ENCODE assay signal across 10 cellular contexts in the genomic region with DNA sequence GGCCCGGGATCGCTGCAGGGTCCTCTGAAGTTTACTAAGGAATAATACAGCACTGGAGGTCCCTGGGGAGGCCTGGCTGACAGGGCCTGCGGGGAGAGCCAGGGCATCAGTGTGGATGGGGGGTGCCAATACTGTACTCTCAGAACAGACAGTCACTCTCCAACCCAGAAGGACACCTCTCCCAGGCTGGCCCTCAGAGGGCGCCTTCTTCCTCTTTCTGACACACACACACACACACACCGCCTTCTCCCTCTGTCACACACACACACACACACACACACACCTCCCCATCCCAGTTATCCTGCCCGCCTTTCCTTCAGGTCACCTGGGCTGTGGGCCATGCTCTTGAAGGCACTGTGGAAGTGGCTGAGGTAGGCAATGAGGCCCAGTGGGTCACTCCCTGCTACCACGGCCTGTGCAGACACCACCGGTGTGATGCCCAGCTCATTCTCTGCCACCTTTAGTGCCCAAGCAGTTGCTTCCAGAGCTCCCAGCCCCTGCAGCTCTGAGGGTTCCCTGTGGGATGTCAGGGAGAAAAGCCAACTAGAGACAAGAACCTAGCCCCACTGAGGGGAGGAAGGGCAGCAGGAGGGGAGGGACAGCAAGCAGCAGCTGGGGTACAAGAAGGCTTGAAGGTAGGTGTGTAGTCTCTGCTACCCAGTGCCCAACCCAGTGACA. TPM values are rescaled to one million over a fixed set of nuclear protein-coding genes. Genes with fewer than 3 reads are reported as not detected.
DNase-seq lines count a peak whose midpoint lies in the region; ATAC-seq and TF ChIP-seq lines count a peak whose summit lies in the region.
"Had no signal": no experiment of that assay in that cellular context is flagged by ENCODE, and none has a peak within 500 bp of the region (broad histone marks: within the 10 kb centered on the region; RNA-seq: fewer than 3 reads in every experiment).

No MANE protein-coding gene starts in this region.

- no peak for DNase-seq in activated CD4-positive, alpha-beta T cell treated with anti-CD3 and anti-CD28 coated beads, Interleukin-2, amount 10 ng/mL, durations not matched to agents 24 days and 14 days
- DNase-seq in activated CD4-positive, alpha-beta T cell treated with anti-CD3 and anti-CD28 coated beads, Interleukin-2, amount 50 U/mL, for 48 hours = no peak
- DNase-seq in NCI-H69 (lab: John Stamatoyannopoulos, UW) (peak; percentile 17), osteoblast (ENCODE audit: insufficient read length, low spot score, missing footprints) (peak; percentile 48), smooth muscle cell (lab: John Stamatoyannopoulos, UW; ENCODE audit: unreplicated experiment) (no peak), NCI-H1092 treated with DMSO at 0.1 percent for 48 hours (lab: John Stamatoyannopoulos, UW) (no peak)
- no peak for DNase-seq in central memory CD8-positive, alpha-beta T cell (ENCODE audit: low spot score in 2 of 2)
- DNase-seq: psoas muscle had no signal

- no peak for ATAC-seq in central memory CD8-positive, alpha-beta T cell (replicated peaks; ENCODE audit: extremely low read depth, poor library complexity, severe bottlenecking)
- no peak for ATAC-seq in HG03439 (IDR thresholded peaks at IDR 0.05; ENCODE audit: unreplicated experiment)

- WGBS in smooth muscle cell (ENCODE audit: low lambda C conversion rate) = 89% methylated on average over 8 of the region's 8 CpGs

- H4K20me1 ChIP-seq in osteoblast (ENCODE audit: insufficient read depth, low read length) = no peaks in the 10 kb centered on the region
- H4K20me1 ChIP-seq in smooth muscle cell (ENCODE audit: low read depth) = no peaks in the 10 kb centered on the region

- no peaks in the 10 kb centered on the region for H3K9me3 Mint-ChIP-seq in activated CD4-positive, alpha-beta T cell treated with anti-CD3 and anti-CD28 coated beads, Interleukin-2, amount 10 ng/mL, durations not matched to agents 24 days and 14 days
- no peaks in the 10 kb centered on the region for H3K9me3 Mint-ChIP-seq in central memory CD8-positive, alpha-beta T cell

- H3K27ac ChIP-seq in osteoblast (ENCODE audit: low read depth, low read length) (no peak overlapping the region), smooth muscle cell (ENCODE audit: low read depth) (no peak overlapping the region)
- H3K27ac ChIP-seq: ascending aorta, psoas muscle had no signal

- H3K27me3 Mint-ChIP-seq in activated CD4-positive, alpha-beta T cell treated with anti-CD3 and anti-CD28 coated beads, Interleukin-2, amount 10 ng/mL, durations not matched to agents 24 days and 14 days = no peaks in the 10 kb centered on the region
- H3K27me3 Mint-ChIP-seq in central memory CD8-positive, alpha-beta T cell = no peaks in the 10 kb centered on the region

- H3K9me3 ChIP-seq in osteoblast (ENCODE audit: low read depth, low read length) (no peaks in the 10 kb centered on the region), smooth muscle cell (replicated peaks; ENCODE audit: low read depth) (no peaks in the 10 kb centered on the region)
- H3K9me3 ChIP-seq: ascending aorta, psoas muscle had no signal

- H3K27me3 ChIP-seq in osteoblast (ENCODE audit: insufficient read depth, low read length) (no peaks in the 10 kb centered on the region), smooth muscle cell (ENCODE audit: low read depth) (no peaks in the 10 kb centered on the region)
- H3K27me3 ChIP-seq: ascending aorta had no signal

- no peak overlapping the region for H3K4me3 Mint-ChIP-seq in activated CD4-positive, alpha-beta T cell treated with anti-CD3 and anti-CD28 coated beads, Interleukin-2, amount 10 ng/mL, durations not matched to agents 24 days and 14 days
- peak overlapping the region; percentile 21 for H3K4me3 Mint-ChIP-seq in central memory CD8-positive, alpha-beta T cell

- peak overlapping the region; percentile 46 for H3K27ac Mint-ChIP-seq in activated CD4-positive, alpha-beta T cell treated with anti-CD3 and anti-CD28 coated beads, Interleukin-2, amount 10 ng/mL, durations not matched to agents 24 days and 14 days
- H3K27ac Mint-ChIP-seq in central memory CD8-positive, alpha-beta T cell (ENCODE audit: low read depth) = no peak overlapping the region

- H3K36me3 ChIP-seq in osteoblast (ENCODE audit: insufficient read depth, low read length) (peaks cover 12% of the 10 kb centered on the region), smooth muscle cell (ENCODE audit: low read depth) (no peaks in the 10 kb centered on the region)

- H2AFZ ChIP-seq in osteoblast (ENCODE audit: low read length) (no peak overlapping the region), smooth muscle cell (ENCODE audit: low read depth) (no peak overlapping the region)

- H3K4me3 ChIP-seq in osteoblast (ENCODE audit: insufficient read depth, low read length) (no peak overlapping the region), smooth muscle cell (no peak overlapping the region)
- H3K4me3 ChIP-seq: ascending aorta, psoas muscle had no signal

- H3K4me1 Mint-ChIP-seq in activated CD4-positive, alpha-beta T cell treated with anti-CD3 and anti-CD28 coated beads, Interleukin-2, amount 10 ng/mL, durations not matched to agents 24 days and 14 days = peaks cover 37% of the 10 kb centered on the region
- peaks cover 35% of the 10 kb centered on the region for H3K4me1 Mint-ChIP-seq in central memory CD8-positive, alpha-beta T cell

- no peak overlapping the region for H3K9ac ChIP-seq in smooth muscle cell (ENCODE audit: low read depth)

- H3F3A ChIP-seq in smooth muscle cell (ENCODE audit: low read depth) = no peaks in the 10 kb centered on the region

- H3K4me2 ChIP-seq in osteoblast (ENCODE audit: insufficient read depth, low read length) = no peak overlapping the region
- H3K4me2 ChIP-seq in smooth muscle cell = no peak overlapping the region

- H3K79me2 ChIP-seq in osteoblast (ENCODE audit: insufficient read depth, low read length) (no peaks in the 10 kb centered on the region), smooth muscle cell (ENCODE audit: low read depth) (no peaks in the 10 kb centered on the region)

- intact Hi-C loops in activated CD4-positive, alpha-beta T cell treated with anti-CD3 and anti-CD28 coated beads, Interleukin-2, amount 10 ng/mL, durations not matched to agents 24 days and 14 days (cut with micrococcal nuclease) = no loop called here

- H3K4me1 ChIP-seq in osteoblast (ENCODE audit: insufficient read depth, low read length) (no peaks in the 10 kb centered on the region), smooth muscle cell (ENCODE audit: low read depth) (no peaks in the 10 kb centered on the region)
- H3K4me1 ChIP-seq: ascending aorta, psoas muscle had no signal

- H3K36me3 Mint-ChIP-seq in activated CD4-positive, alpha-beta T cell treated with anti-CD3 and anti-CD28 coated beads, Interleukin-2, amount 10 ng/mL, durations not matched to agents 24 days and 14 days (ENCODE audit: low read depth) = peaks cover 46% of the 10 kb centered on the region
- peaks cover 19% of the 10 kb centered on the region for H3K36me3 Mint-ChIP-seq in central memory CD8-positive, alpha-beta T cell (ENCODE audit: insufficient read depth)

- TF ChIP-seq CTCF in osteoblast (IDR thresholded peaks at IDR 0.05; ENCODE audit: extremely low read depth, low read depth, low read length) (no peak), smooth muscle cell (IDR thresholded peaks at IDR 0.05; ENCODE audit: borderline replicate concordance, insufficient read depth, poor library complexity, severe bottlenecking) (no peak)

RNA-seq across cellular contexts. Expression of a gene that starts 7.5 kb away (rescaled TPM):
- total RNA-seq in activated CD4-positive, alpha-beta T cell treated with anti-CD3 and anti-CD28 coated beads, Interleukin-2, amount 10 ng/mL, durations not matched to agents 24 days and 14 days = 18.2 and 20.5 TPM in 2 replicates
- 14.8 and 15.0 TPM in 2 replicates for total RNA-seq in osteoblast
- total RNA-seq in smooth muscle cell = 1.4 and 8.2 TPM in 2 replicates
- polyA plus RNA-seq in smooth muscle cell = 6.4 and 6.9 TPM in 2 replicates

RNA-seq across cellular contexts. Expression of a gene that starts 7.6 kb away (rescaled TPM):
- 41.4 and 42.5 TPM in 2 replicates for total RNA-seq in activated CD4-positive, alpha-beta T cell treated with anti-CD3 and anti-CD28 coated beads, Interleukin-2, amount 10 ng/mL, durations not matched to agents 24 days and 14 days
- total RNA-seq in osteoblast (26.1 and 28.0 TPM in 2 replicates), smooth muscle cell (14.8 and 20.8 TPM in 2 replicates)
- polyA plus RNA-seq in smooth muscle cell = 13.3 and 22.1 TPM in 2 replicates

RNA-seq across cellular contexts. Expression of a gene that starts 7.6 kb away (rescaled TPM):
- not detected in 2 replicates for total RNA-seq in activated CD4-positive, alpha-beta T cell treated with anti-CD3 and anti-CD28 coated beads, Interleukin-2, amount 10 ng/mL, durations not matched to agents 24 days and 14 days
- total RNA-seq in osteoblast (5.3 and 5.8 TPM in 2 replicates), smooth muscle cell (0.81 and 1.7 TPM in 2 replicates)
- 0.95 and 1.3 TPM in 2 replicates for polyA plus RNA-seq in smooth muscle cell

RNA-seq across cellular contexts. Expression of a gene that starts 35.0 kb away (rescaled TPM):
- 18.9 and 19.6 TPM in 2 replicates for total RNA-seq in activated CD4-positive, alpha-beta T cell treated with anti-CD3 and anti-CD28 coated beads, Interleukin-2, amount 10 ng/mL, durations not matched to agents 24 days and 14 days
- 8.7 and 10.9 TPM in 2 replicates for total RNA-seq in osteoblast
- total RNA-seq in smooth muscle cell = 5.4 and 6.6 TPM in 2 replicates
- polyA plus RNA-seq in smooth muscle cell = 1.3 and 2.6 TPM in 2 replicates

Comparison
In these comparisons a context has a peak if more than half of its experiments do, and no peak if none do; other contexts are left out.
1. DNase-seq: peak in NCI-H69 (single experiment) and osteoblast (single experiment); none in activated CD4-positive, alpha-beta T cell treated with anti-CD3 and anti-CD28 coated beads, Interleukin-2, amount 10 ng/mL, durations not matched to agents 24 days and 14 days (single experiment), activated CD4-positive, alpha-beta T cell treated with anti-CD3 and anti-CD28 coated beads, Interleukin-2, amount 50 U/mL, for 48 hours (0 of 2), central memory CD8-positive, alpha-beta T cell (0 of 2), smooth muscle cell (single experiment) and NCI-H1092 treated with DMSO at 0.1 percent for 48 hours (single experiment).